Comparison of ENCODE assay signal across 25 cellular contexts in genomic region chr1:64489707-64490106, GRCh38. TPM values are rescaled to one million over a fixed set of nuclear protein-coding genes. Genes with fewer than 3 reads are reported as not detected.
"Had no signal": no experiment of that assay in that cellular context is flagged by ENCODE, and none has a peak within 500 bp of the region (broad histone marks: within the 10 kb centered on the region; RNA-seq: fewer than 3 reads in every experiment).

No MANE protein-coding gene starts in this region.

- H3K27me3 Mint-ChIP-seq: stimulated activated naive CD8-positive, alpha-beta T cell treated with anti-CD3 and anti-CD28 coated beads, Interleukin-15, amount 100 ng/mL, for 72 hours had no signal

- DNase-seq: activated B cell treated with CpG ODN at 0.5 μM for 24 hours; activated CD4-positive, alpha-beta T cell treated with anti-CD3 and anti-CD28 coated beads for 36 hours; activated CD4-positive, alpha-beta T cell treated with anti-CD3 and anti-CD28 coated beads, Interleukin-2, amount 50 U/mL, for 4 hours; activated effector memory CD4-positive, alpha-beta T cell treated with anti-CD3 and anti-CD28 coated beads, Interleukin-2, amount 50 U/mL, for 16 hours; activated naive CD4-positive, alpha-beta T cell treated with anti-CD3 and anti-CD28 coated beads, Interleukin-2, amount 50 U/mL, for 16 hours; activated T-cell treated with anti-CD3 and anti-CD28 coated beads, Interleukin-2, amount 50 U/mL, for 72 hours; aorta; brain microvascular endothelial cell; central memory CD4-positive, alpha-beta T cell; dermis blood vessel endothelial cell; effector CD8-positive, alpha-beta T cell; erythroblast; foreskin fibroblast; occipital lobe; posterior cingulate gyrus; right lobe of liver; stimulated activated CD4-positive, alpha-beta T cell treated with anti-CD3 and anti-CD28 coated beads, Interleukin-2, amount 100 ng/mL, for 24 hours; stimulated activated naive CD8-positive, alpha-beta T cell treated with anti-CD3 and anti-CD28 coated beads, Interleukin-15, amount 100 ng/mL, for 72 hours; T1000; uterus had no signal

- H3K4me3 Mint-ChIP-seq: activated B cell treated with CpG ODN at 0.5 μM for 24 hours; activated CD4-positive, alpha-beta T cell treated with anti-CD3 and anti-CD28 coated beads for 36 hours; activated T-cell treated with anti-CD3 and anti-CD28 coated beads, Interleukin-2, amount 50 U/mL, for 72 hours; stimulated activated effector memory CD8-positive, alpha-beta T cell treated with anti-CD3 and anti-CD28 coated beads, Interleukin-12 subunit alpha, Interleukin-12 subunit beta, amount 100 ng/mL, for 72 hours; T-helper 1 cell treated with Interleukin-12 subunit alpha and Interleukin-12 subunit beta and Interleukin-4 antibody, amounts not matched to agents 30 μg/mL and 1 μg/mL, for 36 hours had no signal

- H3K4me3 ChIP-seq: right lobe of liver, skin epidermis, tibial nerve, uterus had no signal

- H3K9me3 ChIP-seq: right lobe of liver, tibial nerve, uterus had no signal

- H3K36me3 ChIP-seq: brain microvascular endothelial cell, right lobe of liver, tibial nerve, uterus had no signal

- H3K4me1 Mint-ChIP-seq: activated B cell treated with CpG ODN at 0.5 μM for 24 hours; stimulated activated effector memory CD8-positive, alpha-beta T cell treated with anti-CD3 and anti-CD28 coated beads, Interleukin-12 subunit alpha, Interleukin-12 subunit beta, amount 100 ng/mL, for 72 hours had no signal

- H3K27me3 ChIP-seq: brain microvascular endothelial cell, right lobe of liver, uterus had no signal

- H3K27ac Mint-ChIP-seq: activated B cell treated with CpG ODN at 0.5 μM for 24 hours; activated CD4-positive, alpha-beta T cell treated with anti-CD3 and anti-CD28 coated beads for 36 hours; activated T-cell treated with anti-CD3 and anti-CD28 coated beads, Interleukin-2, amount 50 U/mL, for 72 hours; stimulated activated effector memory CD8-positive, alpha-beta T cell treated with anti-CD3 and anti-CD28 coated beads, Interleukin-12 subunit alpha, Interleukin-12 subunit beta, amount 100 ng/mL, for 72 hours; T-helper 1 cell treated with Interleukin-12 subunit alpha and Interleukin-12 subunit beta and Interleukin-4 antibody, amounts not matched to agents 30 μg/mL and 1 μg/mL, for 36 hours had no signal

- H3K36me3 Mint-ChIP-seq: stimulated activated effector memory CD8-positive, alpha-beta T cell treated with anti-CD3 and anti-CD28 coated beads, Interleukin-12 subunit alpha, Interleukin-12 subunit beta, amount 100 ng/mL, for 72 hours had no signal

- H3K9me3 Mint-ChIP-seq: activated B cell treated with CpG ODN at 0.5 μM for 24 hours; activated T-cell treated with anti-CD3 and anti-CD28 coated beads, Interleukin-2, amount 50 U/mL, for 72 hours; stimulated activated effector memory CD8-positive, alpha-beta T cell treated with anti-CD3 and anti-CD28 coated beads, Interleukin-12 subunit alpha, Interleukin-12 subunit beta, amount 100 ng/mL, for 72 hours; stimulated activated naive CD8-positive, alpha-beta T cell treated with anti-CD3 and anti-CD28 coated beads, Interleukin-15, amount 100 ng/mL, for 72 hours; T-helper 1 cell treated with Interleukin-12 subunit alpha and Interleukin-12 subunit beta and Interleukin-4 antibody, amounts not matched to agents 30 μg/mL and 1 μg/mL, for 36 hours had no signal

- H3K4me1 ChIP-seq: uterus had no signal

- H3K27ac ChIP-seq: brain microvascular endothelial cell, right lobe of liver, skin epidermis, tibial nerve had no signal

RNA-seq across cellular contexts. Expression of gene CACHD1, which starts 19.8 kb away (rescaled TPM):
- total RNA-seq: myocyte had no signal
